Comparison of ENCODE assay signal across 1 cellular context in genomic region chr6:136771306-136771705, GRCh38.
A peak's percentile ranks its signal among the peaks of the same experiment; 100 is the strongest.
TF ChIP-seq lines count a peak whose summit lies in the region.

No MANE protein-coding gene starts in this region.

TF ChIP-seq in K562, 482 proteins besides CTCF, POLR2A, EP300 and RAD21:
- no peak for TF ChIP-seq PHTF2 (CRISPR knock-in tag; IDR thresholded peaks at IDR 0.05)
- TF ChIP-seq HINFP (tag; conservative IDR thresholded peaks at IDR 0.05; ENCODE audit: low read depth) = peak; percentile 93
- TF ChIP-seq RFX1 (IDR thresholded peaks at IDR 0.05) = peak; percentile 58
